In the genomic region with DNA sequence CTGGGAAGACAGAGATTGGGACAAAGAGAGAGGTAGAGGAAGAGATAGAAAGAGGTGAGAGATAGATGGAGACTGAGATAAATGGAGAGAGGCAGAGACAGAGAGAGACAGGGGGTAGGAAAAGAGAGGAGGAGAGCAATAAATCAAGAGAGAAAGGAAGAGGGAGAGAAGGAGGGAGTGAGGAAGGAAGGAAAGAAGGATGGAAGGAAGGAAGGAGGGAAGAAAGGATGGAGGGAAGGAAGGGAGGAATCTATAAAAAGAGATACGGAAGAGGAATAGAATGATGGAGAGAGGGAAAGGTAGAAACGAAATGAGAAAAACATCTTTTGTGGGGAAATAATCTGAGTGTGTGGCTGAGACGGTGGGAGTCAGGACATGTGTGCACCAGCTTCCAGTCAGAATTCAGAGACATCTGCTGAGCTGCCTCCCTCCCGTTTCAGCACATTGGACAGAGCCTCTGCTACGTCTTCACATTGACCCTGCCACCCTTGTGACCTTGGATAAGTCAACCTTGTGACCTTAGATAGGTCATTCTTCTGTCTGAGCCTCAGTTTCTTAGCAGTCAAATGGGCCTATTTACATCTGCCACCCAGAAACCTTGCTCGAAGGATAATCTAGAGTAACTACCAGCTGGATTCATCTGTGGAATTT, we compare ENCODE assay signal across 1 cellular context.
TF ChIP-seq lines count a peak whose summit lies in the region.

No MANE protein-coding gene starts in this region.

TF ChIP-seq in GM12878, 131 proteins besides CTCF, POLR2A, EP300 and RAD21 (continued from another document):
- TF ChIP-seq, protein P1, sequence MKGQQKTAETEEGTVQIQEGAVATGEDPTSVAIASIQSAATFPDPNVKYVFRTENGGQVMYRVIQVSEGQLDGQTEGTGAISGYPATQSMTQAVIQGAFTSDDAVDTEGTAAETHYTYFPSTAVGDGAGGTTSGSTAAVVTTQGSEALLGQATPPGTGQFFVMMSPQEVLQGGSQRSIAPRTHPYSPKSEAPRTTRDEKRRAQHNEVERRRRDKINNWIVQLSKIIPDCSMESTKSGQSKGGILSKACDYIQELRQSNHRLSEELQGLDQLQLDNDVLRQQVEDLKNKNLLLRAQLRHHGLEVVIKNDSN (IDR thresholded peaks at IDR 0.05; ENCODE audit: borderline replicate concordance, extremely low read length, insufficient read depth, low read depth, low read length): no peak
- TF ChIP-seq POLR2AphosphoS5 (IDR thresholded peaks at IDR 0.05; ENCODE audit: low read length) (no peak), SUPT20H (IDR thresholded peaks at IDR 0.05; ENCODE audit: borderline replicate concordance, control insufficient read depth, low read depth, low read length) (no peak), SMAD5 (IDR thresholded peaks at IDR 0.05; ENCODE audit: low read depth) (no peak)
- TF ChIP-seq, protein P2, sequence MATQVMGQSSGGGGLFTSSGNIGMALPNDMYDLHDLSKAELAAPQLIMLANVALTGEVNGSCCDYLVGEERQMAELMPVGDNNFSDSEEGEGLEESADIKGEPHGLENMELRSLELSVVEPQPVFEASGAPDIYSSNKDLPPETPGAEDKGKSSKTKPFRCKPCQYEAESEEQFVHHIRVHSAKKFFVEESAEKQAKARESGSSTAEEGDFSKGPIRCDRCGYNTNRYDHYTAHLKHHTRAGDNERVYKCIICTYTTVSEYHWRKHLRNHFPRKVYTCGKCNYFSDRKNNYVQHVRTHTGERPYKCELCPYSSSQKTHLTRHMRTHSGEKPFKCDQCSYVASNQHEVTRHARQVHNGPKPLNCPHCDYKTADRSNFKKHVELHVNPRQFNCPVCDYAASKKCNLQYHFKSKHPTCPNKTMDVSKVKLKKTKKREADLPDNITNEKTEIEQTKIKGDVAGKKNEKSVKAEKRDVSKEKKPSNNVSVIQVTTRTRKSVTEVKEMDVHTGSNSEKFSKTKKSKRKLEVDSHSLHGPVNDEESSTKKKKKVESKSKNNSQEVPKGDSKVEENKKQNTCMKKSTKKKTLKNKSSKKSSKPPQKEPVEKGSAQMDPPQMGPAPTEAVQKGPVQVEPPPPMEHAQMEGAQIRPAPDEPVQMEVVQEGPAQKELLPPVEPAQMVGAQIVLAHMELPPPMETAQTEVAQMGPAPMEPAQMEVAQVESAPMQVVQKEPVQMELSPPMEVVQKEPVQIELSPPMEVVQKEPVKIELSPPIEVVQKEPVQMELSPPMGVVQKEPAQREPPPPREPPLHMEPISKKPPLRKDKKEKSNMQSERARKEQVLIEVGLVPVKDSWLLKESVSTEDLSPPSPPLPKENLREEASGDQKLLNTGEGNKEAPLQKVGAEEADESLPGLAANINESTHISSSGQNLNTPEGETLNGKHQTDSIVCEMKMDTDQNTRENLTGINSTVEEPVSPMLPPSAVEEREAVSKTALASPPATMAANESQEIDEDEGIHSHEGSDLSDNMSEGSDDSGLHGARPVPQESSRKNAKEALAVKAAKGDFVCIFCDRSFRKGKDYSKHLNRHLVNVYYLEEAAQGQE (IDR thresholded peaks at IDR 0.05; ENCODE audit: low read depth, low read length): peak; percentile 79; the same call in 1 of the 2 replicates
TF ChIP-seq in GM12878: peak in this region for 1.
